8 cellular contexts compared by ENCODE assay signal in the genomic region with DNA sequence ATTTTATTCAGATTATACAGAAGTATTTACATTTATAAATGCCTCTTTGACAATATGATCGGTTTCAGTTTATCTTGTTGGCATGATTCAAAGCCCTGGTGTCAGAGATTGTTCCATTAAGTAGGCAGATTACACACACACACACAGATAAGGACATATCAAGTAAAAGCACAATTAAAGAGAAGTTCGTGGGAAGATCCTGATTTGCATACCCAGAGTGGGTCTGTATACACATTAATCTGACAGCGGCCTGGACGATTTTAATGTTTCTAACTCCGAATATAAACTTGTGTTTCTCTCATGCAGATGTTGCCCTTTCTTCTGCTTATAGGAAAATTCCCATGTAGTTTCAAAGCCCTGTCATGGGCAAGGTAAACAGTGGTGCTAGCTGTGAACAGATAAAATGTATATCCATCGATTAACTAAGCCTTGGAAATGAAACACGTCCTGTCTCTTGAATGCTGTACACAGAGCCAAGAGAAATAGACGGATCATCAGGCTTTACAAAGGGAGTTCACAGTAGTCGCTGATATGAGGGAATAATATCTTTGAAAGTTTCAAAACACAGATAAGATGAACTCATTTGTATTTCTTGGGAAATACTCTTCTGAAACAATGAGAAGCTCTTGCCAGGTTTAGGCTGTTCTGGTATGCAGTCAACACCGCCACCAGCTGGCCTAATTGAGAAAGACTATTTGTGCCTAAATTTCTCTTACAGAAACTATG.
A peak's percentile ranks its signal among the peaks of the same experiment; 100 is the strongest.
DNase-seq lines count a peak whose midpoint lies in the region; ATAC-seq and TF ChIP-seq lines count a peak whose summit lies in the region.

No MANE protein-coding gene starts in this region.

- POLR2A ChIA-PET in PC-3 (lab: Charles Lee; ENCODE audit: unreplicated experiment), result interaction anchor here (0.6 to 0.7 kb wide), 2 partner anchors 31 to 106 kb away, joined by 3 read pairs; no protein-coding TSS in a partner anchor

- H3K4me3 Mint-ChIP-seq in Calu3 (ENCODE audit: low read depth, unreplicated experiment), result no peak overlapping the region
- H3K4me3 Mint-ChIP-seq in type B pancreatic cell, result no peak overlapping the region

- intact Hi-C loops in Calu3 (cut with micrococcal nuclease; ENCODE audit: unreplicated experiment) (loop anchor here (2.0 to 5.0 kb wide), 3 partner anchors 145 to 756 kb away; no protein-coding TSS in a partner anchor), PC-3 (cut with micrococcal nuclease) (loop anchor here (1.0 to 5.0 kb wide), 6 partner anchors 95 to 757 kb away; no protein-coding TSS in a partner anchor)

- H3F3A ChIP-seq in PC-3 (ENCODE audit: low read length, unreplicated experiment), result no peaks in the 10 kb centered on the region

- no peak overlapping the region for H3K9ac ChIP-seq in PC-3 (ENCODE audit: low read length)

- H3K4me1 Mint-ChIP-seq in Calu3 (ENCODE audit: low read depth, unreplicated experiment), result no peaks in the 10 kb centered on the region
- peaks cover 23% of the 10 kb centered on the region for H3K4me1 Mint-ChIP-seq in type B pancreatic cell (ENCODE audit: unreplicated experiment)

- CTCF ChIA-PET in Calu3 (lab: Charles Lee) (interaction anchor here (0.7 to 1.5 kb wide), 9 partner anchors 12 to 1518 kb away, joined by 3 to 29 read pairs (median 3); no protein-coding TSS in a partner anchor), PC-3 (lab: Charles Lee) (interaction anchor here (0.6 to 1.4 kb wide), 4 partner anchors 43 to 759 kb away, joined by 3 to 12 read pairs (median 6); no protein-coding TSS in a partner anchor)

- no peaks in the 10 kb centered on the region for H3K9me2 ChIP-seq in PC-3 (replicated peaks; ENCODE audit: low read length)

- no peaks in the 10 kb centered on the region for H4K20me1 ChIP-seq in PC-3 (ENCODE audit: low read length)

- DNase-seq in Calu3, result peak; percentile 68
- peak; percentile 31 for DNase-seq in HuH-7 (ENCODE audit: low spot score)
- DNase-seq in PC-3, result peak; percentile 90
- peak; percentile 68 to 75 for DNase-seq in activated T-cell treated with anti-CD3 and anti-CD28 coated beads, Interleukin-2, amount 50 U/mL, for 48 hours
- peak; percentile 93 for DNase-seq in fibroblast of the aortic adventitia (ENCODE audit: low read depth)
- DNase-seq in non-pigmented ciliary epithelial cell (ENCODE audit: low read depth), result peak; percentile 46
- no peak for DNase-seq in type B pancreatic cell (ENCODE audit: extremely low spot score, unreplicated experiment)

- no peaks in the 10 kb centered on the region for H3K27me3 ChIP-seq in PC-3 (ENCODE audit: low read length)

- no peaks in the 10 kb centered on the region for H3K36me3 ChIP-seq in PC-3 (ENCODE audit: low read depth, low read length)

- no peak overlapping the region for H3K27ac ChIP-seq in PC-3 (ENCODE audit: low read length)

- H3K27ac Mint-ChIP-seq in Calu3 (ENCODE audit: unreplicated experiment), result no peak overlapping the region
- H3K27ac Mint-ChIP-seq in type B pancreatic cell, result no peak overlapping the region

- H3K9me3 Mint-ChIP-seq in Calu3 (ENCODE audit: low read depth, unreplicated experiment) (no peaks in the 10 kb centered on the region), type B pancreatic cell (no peaks in the 10 kb centered on the region)

- H3K27me3 Mint-ChIP-seq in Calu3 (ENCODE audit: unreplicated experiment) (no peaks in the 10 kb centered on the region), type B pancreatic cell (peaks cover 2% of the 10 kb centered on the region)

- H3K4me3 ChIP-seq in PC-3 (ENCODE audit: low read length), result no peak overlapping the region
- H3K4me3 ChIP-seq in fibroblast of the aortic adventitia (ENCODE audit: low read depth, low read length), result no peak overlapping the region

- H2AFZ ChIP-seq in PC-3 (ENCODE audit: low read length), result no peak overlapping the region

- no peaks in the 10 kb centered on the region for H3K9me3 ChIP-seq in PC-3 (ENCODE audit: low read length)

- BruUV-seq in Calu3 (replicated peaks; lab: Mats Ljungman, UMichigan) (no TSS peak), PC-3 (replicated peaks; lab: Mats Ljungman, UMichigan) (no TSS peak)

- TF ChIP-seq CTCF in Calu3 (IDR thresholded peaks at IDR 0.05; ENCODE audit: unreplicated experiment) (peak; percentile 42), PC-3 (conservative IDR thresholded peaks at IDR 0.05; ENCODE audit: low read depth, low read length) (peak; percentile 94), fibroblast of the aortic adventitia (IDR thresholded peaks at IDR 0.05; ENCODE audit: insufficient read depth, low read length) (peak; percentile 76), type B pancreatic cell (conservative IDR thresholded peaks at IDR 0.05) (peak; percentile 94)

- H3K4me1 ChIP-seq in PC-3 (ENCODE audit: insufficient read depth, low read length), result no peaks in the 10 kb centered on the region

- no peaks in the 10 kb centered on the region for H3K36me3 Mint-ChIP-seq in Calu3 (ENCODE audit: insufficient read depth, unreplicated experiment)
- peaks cover 3% of the 10 kb centered on the region for H3K36me3 Mint-ChIP-seq in type B pancreatic cell

- no peaks in the 10 kb centered on the region for H3K79me2 ChIP-seq in PC-3 (ENCODE audit: low read length)

- H3K4me2 ChIP-seq in PC-3 (ENCODE audit: low read length), result no peak overlapping the region

- ATAC-seq in PC-3, result peak; percentile 61
- ATAC-seq in HG02678 (IDR thresholded peaks at IDR 0.05; ENCODE audit: unreplicated experiment), result no peak

Comparison
In these comparisons a context has a peak if more than half of its experiments do, and no peak if none do; other contexts are left out.
1. CTCF ChIP-seq: peak in every context shown above with its lines; median percentile 94 in PC-3; 94 in type B pancreatic cell; 76 in fibroblast of the aortic adventitia; 42 in Calu3.